Comparison of ENCODE assay signal across 16 cellular contexts in genomic region chr2:24791452-24791851, GRCh38. TPM values are rescaled to one million over a fixed set of nuclear protein-coding genes. Genes with fewer than 3 reads are reported as not detected.
DNase-seq lines count a peak whose midpoint lies in the region; ATAC-seq and TF ChIP-seq lines count a peak whose summit lies in the region.
"Had no signal": no experiment of that assay in that cellular context is flagged by ENCODE, and none has a peak within 500 bp of the region (broad histone marks: within the 10 kb centered on the region; RNA-seq: fewer than 3 reads in every experiment).

No MANE protein-coding gene starts in this region.

- H3K4me2 ChIP-seq in mammary epithelial cell (ENCODE audit: insufficient read depth, low read depth, low read length) (peak overlapping the region; percentile 85), Loucy (ENCODE audit: low read depth, low read length, poor library complexity, severe bottlenecking) (peak overlapping the region; percentile 91), parathyroid adenoma (ENCODE audit: low read length) (no peak overlapping the region)

- BruUV-seq in mammary epithelial cell (replicated peaks; lab: Mats Ljungman, UMichigan) (no TSS peak), MCF 10A (replicated peaks; lab: Mats Ljungman, UMichigan) (no TSS peak)

- dilution Hi-C loops in mammary epithelial cell (cut with HindIII; ENCODE audit: low sequenced_read_pairs): no loop called here

- H2AFZ ChIP-seq in mammary epithelial cell (ENCODE audit: low read depth, low read length) (peak overlapping the region; percentile 73), Loucy (ENCODE audit: low read length) (no peak overlapping the region), parathyroid adenoma (peak overlapping the region; percentile 94)

- in situ Hi-C loops in mammary epithelial cell (cut with MboI; ENCODE audit: low sequenced_read_pairs in 2 of 2): no loop called here

- no peaks in the 10 kb centered on the region for H4K20me1 ChIP-seq in mammary epithelial cell (ENCODE audit: insufficient read depth, low read length)
- H4K20me1 ChIP-seq in Loucy (ENCODE audit: insufficient read depth, low read length, poor library complexity, severe bottlenecking): peaks cover 9% of the 10 kb centered on the region

- H3K9me3 ChIP-seq in mammary epithelial cell (replicated peaks; ENCODE audit: insufficient read depth, low read length) (no peaks in the 10 kb centered on the region), Loucy (ENCODE audit: insufficient read depth, low read depth, low read length) (no peaks in the 10 kb centered on the region), parathyroid adenoma (ENCODE audit: control insufficient read depth, low read length) (no peaks in the 10 kb centered on the region), Peyer's patch (no peaks in the 10 kb centered on the region)
- H3K9me3 ChIP-seq: left lung, suprapubic skin had no signal

- peak overlapping the region; percentile 94 for H3K9ac ChIP-seq in mammary epithelial cell (ENCODE audit: insufficient read depth, low read length)
- H3K9ac ChIP-seq in Loucy (ENCODE audit: low read depth, low read length, poor library complexity, severe bottlenecking): peak overlapping the region; percentile 90
- H3K9ac ChIP-seq in parathyroid adenoma: no peak overlapping the region

- H3K9me3 Mint-ChIP-seq in MCF 10A (ENCODE audit: unreplicated experiment): no peaks in the 10 kb centered on the region
- H3K9me3 Mint-ChIP-seq in activated naive CD8-positive, alpha-beta T cell treated with anti-CD3 and anti-CD28 coated beads, Interleukin-2, amount 50 U/mL, for 24 hours: no peaks in the 10 kb centered on the region
- H3K9me3 Mint-ChIP-seq: activated B cell treated with CpG ODN at 0.5 μM for 24 hours; activated naive CD8-positive, alpha-beta T cell treated with anti-CD3 and anti-CD28 coated beads, Interleukin-2, amount 10 ng/mL, durations not matched to agents 7 days and 5 days; CD8-positive, alpha-beta T cell; T-helper 1 cell treated with Interleukin-12 subunit alpha and Interleukin-12 subunit beta and Interleukin-4 antibody, amounts not matched to agents 30 μg/mL and 1 μg/mL, for 36 hours had no signal

- intact Hi-C loops in mammary epithelial cell (cut with micrococcal nuclease): loop anchor here (5.0 kb wide), 2 partner anchors 299 to 336 kb away; partner anchors contain the start of gene NCOA1
- intact Hi-C loops in MCF 10A (cut with micrococcal nuclease): loop anchor here (1.0 to 10.0 kb wide), 3 partner anchors 177 to 370 kb away; partner anchors contain the start of gene NCOA1

- peaks cover 19% of the 10 kb centered on the region for H3K4me1 Mint-ChIP-seq in MCF 10A (ENCODE audit: insufficient read depth, unreplicated experiment)
- peaks cover 26% of the 10 kb centered on the region for H3K4me1 Mint-ChIP-seq in activated naive CD8-positive, alpha-beta T cell treated with anti-CD3 and anti-CD28 coated beads, Interleukin-2, amount 50 U/mL, for 24 hours

- H3K4me1 ChIP-seq in mammary epithelial cell (ENCODE audit: insufficient read depth, low read length): peaks cover 24% of the 10 kb centered on the region
- peaks cover 36% of the 10 kb centered on the region for H3K4me1 ChIP-seq in Loucy (ENCODE audit: insufficient read depth, low read length, poor library complexity, severe bottlenecking)
- peaks cover 7% of the 10 kb centered on the region for H3K4me1 ChIP-seq in parathyroid adenoma
- peaks cover 0 to 9% (median 2%) of the 10 kb centered on the region in 4 donors for H3K4me1 ChIP-seq in Peyer's patch

- no peak for ATAC-seq in activated naive CD8-positive, alpha-beta T cell treated with anti-CD3 and anti-CD28 coated beads, Interleukin-2, amount 50 U/mL, for 24 hours
- ATAC-seq: CD8-positive, alpha-beta T cell had no signal

- TF ChIP-seq CTCF in mammary epithelial cell (conservative IDR thresholded peaks at IDR 0.05 in 1 of 2, IDR thresholded peaks at IDR 0.05 in 1 of 2; ENCODE audit: extremely low read depth in 1 of 2, insufficient read depth in 1 of 2, low read depth in 1 of 2, low read length in 2 of 2): no peak
- TF ChIP-seq CTCF in MCF 10A (IDR thresholded peaks at IDR 0.05; ENCODE audit: unreplicated experiment): no peak
- TF ChIP-seq CTCF in Loucy (conservative IDR thresholded peaks at IDR 0.05; ENCODE audit: low read length): no peak
- TF ChIP-seq CTCF in parathyroid adenoma (IDR thresholded peaks at IDR 0.05): no peak
- no peak for TF ChIP-seq CTCF in Peyer's patch (IDR thresholded peaks at IDR 0.05)
- TF ChIP-seq CTCF in coronary artery (IDR thresholded peaks at IDR 0.05): no peak

- peak overlapping the region in 1 of 3 experiments; percentile 64 for H3K4me3 ChIP-seq in mammary epithelial cell (replicated peaks in 1 of 3; ENCODE audit: insufficient read depth in 1 of 3, low read depth in 2 of 3, low read length in 3 of 3)
- peak overlapping the region; percentile 91 for H3K4me3 ChIP-seq in Loucy (ENCODE audit: low read length, poor library complexity, severe bottlenecking)
- H3K4me3 ChIP-seq in parathyroid adenoma (ENCODE audit: low read depth, low read length): no peak overlapping the region
- no peak overlapping the region for H3K4me3 ChIP-seq in Peyer's patch
- H3K4me3 ChIP-seq in coronary artery: no peak overlapping the region
- H3K4me3 ChIP-seq: suprapubic skin had no signal

- peak overlapping the region; percentile 14 for H3K27ac ChIP-seq in mammary epithelial cell (ENCODE audit: insufficient read depth, low read depth, low read length)
- no peak overlapping the region for H3K27ac ChIP-seq in parathyroid adenoma
- H3K27ac ChIP-seq in Peyer's patch: no peak overlapping the region
- H3K27ac ChIP-seq in coronary artery: no peak overlapping the region
- H3K27ac ChIP-seq: suprapubic skin had no signal

- no peak for TF ChIP-seq POLR2A in Peyer's patch (IDR thresholded peaks at IDR 0.05)

- no peak overlapping the region for H3K27ac Mint-ChIP-seq in MCF 10A (ENCODE audit: low read depth, unreplicated experiment)
- no peak overlapping the region for H3K27ac Mint-ChIP-seq in activated naive CD8-positive, alpha-beta T cell treated with anti-CD3 and anti-CD28 coated beads, Interleukin-2, amount 50 U/mL, for 24 hours
- H3K27ac Mint-ChIP-seq: activated B cell treated with CpG ODN at 0.5 μM for 24 hours; activated naive CD8-positive, alpha-beta T cell treated with anti-CD3 and anti-CD28 coated beads, Interleukin-2, amount 10 ng/mL, durations not matched to agents 7 days and 5 days; CD8-positive, alpha-beta T cell; T-helper 1 cell treated with Interleukin-12 subunit alpha and Interleukin-12 subunit beta and Interleukin-4 antibody, amounts not matched to agents 30 μg/mL and 1 μg/mL, for 36 hours had no signal

- H3K27me3 ChIP-seq in mammary epithelial cell (ENCODE audit: insufficient read depth, low read length) (no peaks in the 10 kb centered on the region), Loucy (ENCODE audit: insufficient read depth, low read length, poor library complexity, severe bottlenecking) (no peaks in the 10 kb centered on the region), parathyroid adenoma (ENCODE audit: control insufficient read depth, insufficient read depth, low read length) (no peaks in the 10 kb centered on the region), Peyer's patch (no peaks in the 10 kb centered on the region)
- H3K27me3 ChIP-seq: left lung, suprapubic skin had no signal

- WGBS in mammary epithelial cell (ENCODE audit: low coverage, missing lambda C conversion rate): 90% methylated on average over 5 of the region's 5 CpGs

- POLR2A ChIA-PET in MCF 10A (lab: Yijun Ruan, JAX): interaction anchor here (0.6 kb wide), 1 partner anchor 36 kb away, joined by 3 read pairs; no protein-coding TSS in a partner anchor

- H3K36me3 ChIP-seq in mammary epithelial cell (ENCODE audit: insufficient read depth, low read length): no peaks in the 10 kb centered on the region
- H3K36me3 ChIP-seq in Loucy (ENCODE audit: insufficient read depth, low read length): no peaks in the 10 kb centered on the region
- H3K36me3 ChIP-seq in parathyroid adenoma (ENCODE audit: control insufficient read depth, insufficient read depth, low read length): no peaks in the 10 kb centered on the region
- H3K36me3 ChIP-seq in Peyer's patch: no peaks in the 10 kb centered on the region

- H3K9me2 ChIP-seq in Loucy (replicated peaks; ENCODE audit: low read depth, low read length): no peaks in the 10 kb centered on the region

- no peaks in the 10 kb centered on the region for H3F3A ChIP-seq in Loucy (ENCODE audit: low read depth)

- CTCF ChIA-PET in mammary epithelial cell (lab: Charles Lee; ENCODE audit: low non-redundant PET): interaction anchor here (0.6 kb wide), 1 partner anchor 338 kb away, joined by 4 read pairs; no protein-coding TSS in a partner anchor
- CTCF ChIA-PET in MCF 10A (lab: Yijun Ruan, JAX): interaction anchor here (0.6 to 3.7 kb wide), 11 partner anchors 11 to 448 kb away, joined by 3 to 17 read pairs (median 3); no protein-coding TSS in a partner anchor

- no peak for DNase-seq in mammary epithelial cell
- DNase-seq in MCF 10A (ENCODE audit: unreplicated experiment): no peak
- DNase-seq in activated naive CD8-positive, alpha-beta T cell treated with anti-CD3 and anti-CD28 coated beads, Interleukin-2, amount 50 U/mL, for 24 hours: no peak
- no peak for DNase-seq in C1 segment of cervical spinal cord (lab: John Stamatoyannopoulos, UW)
- DNase-seq in Peyer's patch: no peak
- no peak for DNase-seq in coronary artery (ENCODE audit: low spot score)
- DNase-seq: activated B cell treated with CpG ODN at 0.5 μM for 24 hours; activated naive CD8-positive, alpha-beta T cell treated with anti-CD3 and anti-CD28 coated beads, Interleukin-2, amount 10 ng/mL, durations not matched to agents 7 days and 5 days; CD8-positive, alpha-beta T cell; left lung; MM.1S; NCI-H146 had no signal

- peaks cover 34% of the 10 kb centered on the region for H3K79me2 ChIP-seq in mammary epithelial cell (ENCODE audit: insufficient read depth, low read length)
- peaks cover 32% of the 10 kb centered on the region for H3K79me2 ChIP-seq in Loucy (ENCODE audit: insufficient read depth, low read length)
- no peaks in the 10 kb centered on the region for H3K79me2 ChIP-seq in parathyroid adenoma

- no peaks in the 10 kb centered on the region for H3K27me3 Mint-ChIP-seq in MCF 10A (ENCODE audit: insufficient read depth, unreplicated experiment)
- H3K27me3 Mint-ChIP-seq in activated naive CD8-positive, alpha-beta T cell treated with anti-CD3 and anti-CD28 coated beads, Interleukin-2, amount 50 U/mL, for 24 hours: no peaks in the 10 kb centered on the region
- H3K27me3 Mint-ChIP-seq: activated B cell treated with CpG ODN at 0.5 μM for 24 hours had no signal

- H3K4me3 Mint-ChIP-seq in MCF 10A (ENCODE audit: unreplicated experiment): no peak overlapping the region
- peak overlapping the region; percentile 24 for H3K4me3 Mint-ChIP-seq in activated naive CD8-positive, alpha-beta T cell treated with anti-CD3 and anti-CD28 coated beads, Interleukin-2, amount 50 U/mL, for 24 hours
- H3K4me3 Mint-ChIP-seq: activated B cell treated with CpG ODN at 0.5 μM for 24 hours; CD8-positive, alpha-beta T cell; T-helper 1 cell treated with Interleukin-12 subunit alpha and Interleukin-12 subunit beta and Interleukin-4 antibody, amounts not matched to agents 30 μg/mL and 1 μg/mL, for 36 hours had no signal

- peaks cover 10% of the 10 kb centered on the region for H3K36me3 Mint-ChIP-seq in MCF 10A (ENCODE audit: insufficient read depth, unreplicated experiment)
- H3K36me3 Mint-ChIP-seq in activated naive CD8-positive, alpha-beta T cell treated with anti-CD3 and anti-CD28 coated beads, Interleukin-2, amount 50 U/mL, for 24 hours (ENCODE audit: low read depth): peaks cover 25% of the 10 kb centered on the region

RNA-seq across cellular contexts. Expression of gene PTRHD1, which starts 1.7 kb away (rescaled TPM):
- total RNA-seq in mammary epithelial cell (10 to 100 TPM; 14.8 to 28.3 TPM), MCF 10A (2022) (23.1 and 35.1 TPM in 2 replicates), Peyer's patch (10 to 100 TPM; 19.9 to 38.7 (median 21.2) TPM)
- 30.3 TPM for polyA plus RNA-seq in mammary epithelial cell
- 4.1 TPM for polyA minus RNA-seq in mammary epithelial cell

RNA-seq across cellular contexts. Expression of gene CENPO, which starts 1.8 kb away (rescaled TPM):
- total RNA-seq in mammary epithelial cell (10 to 100 TPM in 1 of 2 donors, 1 to 10 TPM in 1; 7.2 to 27.7 TPM), MCF 10A (2022) (10.6 and 14.9 TPM in 2 replicates), Peyer's patch (10 to 100 TPM in 2 of 4 donors, 1 to 10 TPM in 2; 8.5 to 10.7 (median 10.0) TPM)
- polyA plus RNA-seq in mammary epithelial cell: 24.4 TPM
- 31.6 TPM for polyA minus RNA-seq in mammary epithelial cell
